In genomic region chr12:54688309-54689033, GRCh38 we compare ENCODE assay signal across 4 cellular contexts.
TF ChIP-seq lines count a peak whose summit lies in the region.

No MANE protein-coding gene starts in this region.

TF ChIP-seq in liver, 16 proteins besides CTCF, POLR2A, EP300 and RAD21 (continues in another document):
- TF ChIP-seq FOXA1 (IDR thresholded peaks at IDR 0.05) (no peak), REST (IDR thresholded peaks at IDR 0.05) (no peak), YY1 (IDR thresholded peaks at IDR 0.05) (peak; percentile 54), EGR1 (IDR thresholded peaks at IDR 0.05; ENCODE audit: low read depth in 2 of 2) (no peak), HNF4A (conservative IDR thresholded peaks at IDR 0.05) (peak; percentile 93 to 94), RXRA (IDR thresholded peaks at IDR 0.05) (peak; percentile 83 to 84), MAX (IDR thresholded peaks at IDR 0.05) (peak; percentile 44), JUND (IDR thresholded peaks at IDR 0.05) (peak in 1 of 2 donors; percentile 60), ATF3 (IDR thresholded peaks at IDR 0.05) (no peak), HNF4G (IDR thresholded peaks at IDR 0.05) (peak; percentile 77), GABPA (IDR thresholded peaks at IDR 0.05 in 1 of 2, conservative IDR thresholded peaks at IDR 0.05 in 1 of 2) (peak in 1 of 2 donors; percentile 44)

TF ChIP-seq in HepG2, 621 proteins besides CTCF, POLR2A, EP300 and RAD21:
- TF ChIP-seq ZNF564 (CRISPR knock-in tag; IDR thresholded peaks at IDR 0.05) (no peak), YY1 (IDR thresholded peaks at IDR 0.05; ENCODE audit: insufficient read depth, insufficient replicate concordance, low read depth, low read length) (no peak), ZSCAN30 (CRISPR knock-in tag; IDR thresholded peaks at IDR 0.05) (no peak), ZNF142 (CRISPR knock-in tag; IDR thresholded peaks at IDR 0.05) (no peak), ZNF589 (CRISPR knock-in tag; conservative IDR thresholded peaks at IDR 0.05) (no peak), ARNTL (CRISPR knock-in tag; IDR thresholded peaks at IDR 0.05) (no peak), ZNF44 (CRISPR knock-in tag; IDR thresholded peaks at IDR 0.05) (no peak), POGZ (CRISPR knock-in tag; IDR thresholded peaks at IDR 0.05) (no peak), ZNF343 (CRISPR knock-in tag; IDR thresholded peaks at IDR 0.05) (no peak)
TF ChIP-seq in HepG2: peak in this region for 0.

TF ChIP-seq in GM12878, 131 proteins besides CTCF, POLR2A, EP300 and RAD21:
- TF ChIP-seq RFX5 (IDR thresholded peaks at IDR 0.05; ENCODE audit: low read depth, low read length): no peak
- TF ChIP-seq SPI1 (IDR thresholded peaks at IDR 0.05; ENCODE audit: borderline replicate concordance, insufficient read depth, low read depth, low read length): peak; percentile 78
- TF ChIP-seq SUZ12 (IDR thresholded peaks at IDR 0.05; ENCODE audit: unreplicated experiment): no peak
- TF ChIP-seq MTA2 (IDR thresholded peaks at IDR 0.05; ENCODE audit: low read depth): no peak
- TF ChIP-seq CBX3 (IDR thresholded peaks at IDR 0.05; ENCODE audit: borderline replicate concordance, low read depth): no peak
- TF ChIP-seq EGR1 (IDR thresholded peaks at IDR 0.05; ENCODE audit: borderline replicate concordance in 1 of 2, low read depth in 2 of 2, low read length in 2 of 2): no peak
- TF ChIP-seq IRF4 (IDR thresholded peaks at IDR 0.05; ENCODE audit: low read depth, low read length): no peak

TF ChIP-seq in neural cell, 6 proteins besides CTCF, POLR2A, EP300 and RAD21:
- TF ChIP-seq SMC3 (conservative IDR thresholded peaks at IDR 0.05; ENCODE audit: poor library complexity) (no peak), TAF1 (IDR thresholded peaks at IDR 0.05; ENCODE audit: low read depth) (no peak), EZH2 (IDR thresholded peaks at IDR 0.05; ENCODE audit: borderline replicate concordance, insufficient read depth, low read length, poor library complexity, severe bottlenecking) (no peak), POLR2AphosphoS5 (IDR thresholded peaks at IDR 0.05) (no peak), REST (IDR thresholded peaks at IDR 0.05; ENCODE audit: borderline replicate concordance) (no peak), MXI1 (conservative IDR thresholded peaks at IDR 0.05; ENCODE audit: poor library complexity, severe bottlenecking) (no peak)
